In genomic region chr2:8684885-8685696, GRCh38 we compare ENCODE assay signal across 8 cellular contexts. TPM values are rescaled to one million over a fixed set of nuclear protein-coding genes. Genes with fewer than 3 reads are reported as not detected.
DNase-seq lines count a peak whose midpoint lies in the region; ATAC-seq, FAIRE-seq and TF ChIP-seq lines count a peak whose summit lies in the region.

No MANE protein-coding gene starts in this region.

- ATAC-seq in GM21381 (IDR thresholded peaks at IDR 0.05; ENCODE audit: unreplicated experiment) (peak; percentile 3), GM21515 (IDR thresholded peaks at IDR 0.05; ENCODE audit: unreplicated experiment) (no peak)

- peaks cover 0 to 22% (median 12%) of the 10 kb centered on the region in 4 experiments; a peak in 5 of 7 replicates for H3K27me3 ChIP-seq in H1 (replicated peaks in 1 of 4; ENCODE audit: control insufficient read depth in 3 of 4, extremely low read depth in 1 of 4, insufficient read depth in 3 of 4, low read length in 3 of 4)

- H3K36me3 Mint-ChIP-seq in activated CD4-positive, alpha-beta memory T cell treated with anti-CD3 and anti-CD28 coated beads, Interleukin-2, amount 10 ng/mL, durations not matched to agents 7 days and 5 days (ENCODE audit: low read depth): peaks cover 32% of the 10 kb centered on the region
- peaks cover 21% of the 10 kb centered on the region for H3K36me3 Mint-ChIP-seq in mesothelial cell of epicardium

- peak overlapping the region; percentile 46 for H4K91ac ChIP-seq in H1 (replicated peaks; ENCODE audit: insufficient read length, low read length)

- WGBS in H1 (ENCODE audit: extremely low coverage in 1 of 2, insufficient coverage in 1 of 2, insufficient read length in 1 of 2, insufficient replicate concordance in 2 of 2, low coverage in 1 of 2, low lambda C conversion rate in 2 of 2, missing lambda C conversion rate in 1 of 2), 2 experiments: 4% methylated on average over 18 of the region's 87 CpGs; no CpG with 5 or more reads in 1 of the 2 experiments

- peaks cover 0 to 7% (median 0%) of the 10 kb centered on the region in 4 experiments; a peak in 2 of 8 replicates for H3K36me3 ChIP-seq in H1 (ENCODE audit: control insufficient read depth in 2 of 4, insufficient read depth in 4 of 4, low read length in 3 of 4)

- peak overlapping the region; percentile 96 for H3K4me3 Mint-ChIP-seq in activated CD4-positive, alpha-beta memory T cell treated with anti-CD3 and anti-CD28 coated beads, Interleukin-2, amount 10 ng/mL, durations not matched to agents 7 days and 5 days
- peak overlapping the region; percentile 100 for H3K4me3 Mint-ChIP-seq in mesothelial cell of epicardium

- peak; percentile 58 to 66; a peak in 2 of 3 replicates for TF ChIP-seq POLR2A in H1 (IDR thresholded peaks at IDR 0.05; ENCODE audit: control extremely low read depth in 1 of 2, low read depth in 2 of 2, low read length in 2 of 2)

- no peak overlapping the region for H3K27ac ChIP-seq in H1 (ENCODE audit: low read depth, low read length)

- no peak for TF ChIP-seq EP300 in H1 (IDR thresholded peaks at IDR 0.05; ENCODE audit: borderline replicate concordance in 1 of 2, low read depth in 2 of 2, low read length in 2 of 2)

- no peaks in the 10 kb centered on the region for H3K9me3 Mint-ChIP-seq in activated CD4-positive, alpha-beta memory T cell treated with anti-CD3 and anti-CD28 coated beads, Interleukin-2, amount 10 ng/mL, durations not matched to agents 7 days and 5 days
- H3K9me3 Mint-ChIP-seq in mesothelial cell of epicardium: peaks cover 3% of the 10 kb centered on the region

- no peak overlapping the region for H3K14ac ChIP-seq in H1 (ENCODE audit: insufficient read length)

- peak overlapping the region; percentile 86; the same call in 1 of the 2 replicates for H4K8ac ChIP-seq in H1 (ENCODE audit: extremely low read depth, insufficient read depth, low read length)

- H2BK120ac ChIP-seq in H1 (replicated peaks; ENCODE audit: low read depth, low read length): no peak overlapping the region

- no peaks in the 10 kb centered on the region for H3K9me3 ChIP-seq in H1 (ENCODE audit: insufficient read depth in 2 of 2, low read depth in 1 of 2, low read length in 1 of 2)

- no peak overlapping the region for H3K23ac ChIP-seq in H1 (ENCODE audit: insufficient read length)

- no peak overlapping the region for H4K5ac ChIP-seq in H1 (ENCODE audit: insufficient read length, low read depth, low read length)

- TF ChIP-seq RAD21 in H1 (IDR thresholded peaks at IDR 0.05 in 1 of 2, conservative IDR thresholded peaks at IDR 0.05 in 1 of 2; ENCODE audit: low read depth in 2 of 2, low read length in 2 of 2): peak in 1 of 2 experiments; percentile 12; a peak in 2 of 4 replicates

- H3K9ac ChIP-seq in H1 (replicated peaks in 1 of 4; ENCODE audit: extremely low read depth in 1 of 4, low read depth in 3 of 4, low read length in 3 of 4): no peak overlapping the region; a peak in 1 of 7 replicates

- H2BK12ac ChIP-seq in H1 (ENCODE audit: low read depth, low read length): no peak overlapping the region

- H3K23me2 ChIP-seq in H1 (ENCODE audit: low read depth, low read length): peaks cover 21% of the 10 kb centered on the region

- H3K79me2 ChIP-seq in H1 (ENCODE audit: control insufficient read depth in 1 of 2, insufficient read depth in 2 of 2, low read length in 2 of 2): peaks cover 3 to 17% of the 10 kb centered on the region in 2 experiments; a peak in 3 of 4 replicates

- H3K4me3 ChIP-seq in H1 (ENCODE audit: extremely low read depth in 1 of 4, insufficient read depth in 2 of 4, low read depth in 3 of 4, low read length in 4 of 4): peak overlapping the region; percentile 24 to 79 (median 48)

- no peak overlapping the region for H2BK5ac ChIP-seq in H1 (ENCODE audit: low read depth, low read length)

- peak overlapping the region; percentile 70 to 97 for H3K4me2 ChIP-seq in H1 (ENCODE audit: insufficient read depth in 1 of 2, low read depth in 2 of 2, low read length in 2 of 2)

- H3K4me1 ChIP-seq in H1 (replicated peaks in 1 of 4; ENCODE audit: control insufficient read depth in 3 of 4, insufficient read depth in 4 of 4, low read length in 3 of 4): peaks cover 0 to 11% (median 7%) of the 10 kb centered on the region in 4 experiments; a peak in 6 of 7 replicates

- POLR2A ChIA-PET in activated CD4-positive, alpha-beta memory T cell treated with anti-CD3 and anti-CD28 coated beads, Interleukin-2, amount 10 ng/mL, durations not matched to agents 7 days and 5 days (lab: Charles Lee): interaction anchor here (0.8 to 1.8 kb wide), 29 partner anchors 97 to 1257 kb away, joined by 3 to 38 read pairs (median 4); no protein-coding TSS in a partner anchor
- POLR2A ChIA-PET in H1 (lab: Charles Lee; ENCODE audit: partially characterized antibody): interaction anchor here (0.5 to 1.2 kb wide), 8 partner anchors 17 to 806 kb away, joined by 3 to 4 read pairs (median 3); no protein-coding TSS in a partner anchor

- peaks cover 10 to 11% of the 10 kb centered on the region in 2 experiments for H4K20me1 ChIP-seq in H1 (replicated peaks in 1 of 2; ENCODE audit: control insufficient read depth in 1 of 2, insufficient read depth in 2 of 2, low read length in 2 of 2)

- H2BK20ac ChIP-seq in H1 (ENCODE audit: low read length): no peak overlapping the region

- no peaks in the 10 kb centered on the region for H3K79me1 ChIP-seq in H1 (ENCODE audit: low read depth, low read length)

- H3K4ac ChIP-seq in H1 (replicated peaks; ENCODE audit: insufficient read length, low read depth, low read length): no peak overlapping the region

- H3K18ac ChIP-seq in H1 (ENCODE audit: extremely low read depth, low read length): no peak overlapping the region; the same call in 1 of the 2 replicates

- TF ChIP-seq CTCF in H1 (IDR thresholded peaks at IDR 0.05; ENCODE audit: control extremely low read depth in 1 of 3, insufficient read depth in 1 of 3, low read depth in 1 of 3, low read length in 3 of 3) (no peak), mesothelial cell of epicardium (IDR thresholded peaks at IDR 0.05; ENCODE audit: unreplicated experiment) (no peak)

- no peak overlapping the region for H2BK15ac ChIP-seq in H1 (ENCODE audit: low read length)

- no peak for FAIRE-seq in H1 (lab: Jason Lieb, UNC)

- H3K27ac Mint-ChIP-seq in activated CD4-positive, alpha-beta memory T cell treated with anti-CD3 and anti-CD28 coated beads, Interleukin-2, amount 10 ng/mL, durations not matched to agents 7 days and 5 days: peak overlapping the region; percentile 96
- H3K27ac Mint-ChIP-seq in mesothelial cell of epicardium: peak overlapping the region; percentile 98

- H2AK5ac ChIP-seq in H1 (ENCODE audit: low read depth, low read length): no peak overlapping the region

- H2AFZ ChIP-seq in H1 (ENCODE audit: low read length): no peak overlapping the region

- CTCF ChIA-PET in activated CD4-positive, alpha-beta memory T cell treated with anti-CD3 and anti-CD28 coated beads, Interleukin-2, amount 10 ng/mL, durations not matched to agents 7 days and 5 days (lab: Charles Lee): interaction anchor here (0.9 to 1.5 kb wide), 6 partner anchors 140 to 1257 kb away, joined by 3 to 12 read pairs (median 5); no protein-coding TSS in a partner anchor
- CTCF ChIA-PET in H1 (lab: Charles Lee; ENCODE audit: partially characterized antibody): interaction anchor here (0.5 to 1.3 kb wide), 3 partner anchors 94 to 528 kb away, joined by 3 to 4 read pairs (median 3); no protein-coding TSS in a partner anchor

- peaks cover 10% of the 10 kb centered on the region for H3K4me1 Mint-ChIP-seq in activated CD4-positive, alpha-beta memory T cell treated with anti-CD3 and anti-CD28 coated beads, Interleukin-2, amount 10 ng/mL, durations not matched to agents 7 days and 5 days
- H3K4me1 Mint-ChIP-seq in mesothelial cell of epicardium: peaks cover 17% of the 10 kb centered on the region

- no peak overlapping the region for H3K56ac ChIP-seq in H1 (replicated peaks; ENCODE audit: insufficient read length, low read depth, low read length)

- H3K27me3 Mint-ChIP-seq in activated CD4-positive, alpha-beta memory T cell treated with anti-CD3 and anti-CD28 coated beads, Interleukin-2, amount 10 ng/mL, durations not matched to agents 7 days and 5 days: peaks cover 5% of the 10 kb centered on the region
- no peaks in the 10 kb centered on the region for H3K27me3 Mint-ChIP-seq in mesothelial cell of epicardium (ENCODE audit: low read depth)

- DNase-seq in AML-193 (lab: John Stamatoyannopoulos, UW): peak; percentile 24 to 30
- peak; percentile 73 for DNase-seq in NCI-H2171 (lab: John Stamatoyannopoulos, UW)
- DNase-seq in activated CD4-positive, alpha-beta memory T cell treated with anti-CD3 and anti-CD28 coated beads, Interleukin-2, amount 10 ng/mL, durations not matched to agents 7 days and 5 days: peak; percentile 68
- peak in 1 of 2 experiments; percentile 80 for DNase-seq in H1 (ENCODE audit: low read depth in 1 of 2, low spot score in 2 of 2)
- peak; percentile 48 to 73 for DNase-seq in mesothelial cell of epicardium (ENCODE audit: low spot score in 2 of 2, unreplicated experiment in 2 of 2)
- DNase-seq in stimulated activated naive CD4-positive, alpha-beta T cell (lab: John Stamatoyannopoulos, UW): peak in 5 of 6 experiments; percentile 3 to 69 (median 29)

TF ChIP-seq in H1, 55 proteins besides CTCF, POLR2A, EP300 and RAD21 (continues in another document):
- TF ChIP-seq TEAD4 (IDR thresholded peaks at IDR 0.05; ENCODE audit: low read depth, low read length) (no peak), KDM4A (IDR thresholded peaks at IDR 0.05; ENCODE audit: low read depth, low read length, severe bottlenecking) (peak; percentile 92), NANOG (IDR thresholded peaks at IDR 0.05; ENCODE audit: insufficient read depth, low read depth, low read length, poor library complexity, severe bottlenecking) (no peak), ATF3 (IDR thresholded peaks at IDR 0.05; ENCODE audit: insufficient read depth, low read depth, low read length) (no peak), CEBPB (IDR thresholded peaks at IDR 0.05; ENCODE audit: low read depth, low read length) (no peak)

RNA-seq across cellular contexts. Expression of gene ID2, which starts 3.2 kb away (rescaled TPM):
- total RNA-seq in activated CD4-positive, alpha-beta memory T cell treated with anti-CD3 and anti-CD28 coated beads, Interleukin-2, amount 10 ng/mL, durations not matched to agents 7 days and 5 days: 100 to 1,000 TPM; 299 to 324 TPM
- 36.7 and 37.1 TPM in 2 replicates for total RNA-seq in H1 (2021; fragmentation: NEBNext Ultra II Directional; extraction: Animal tissue kit (Norgen Biotek cat#: 25700))
- polyA plus RNA-seq in H1 (2011; rRNA removed): 163 and 214 TPM in 2 replicates
- 163 TPM for polyA plus RNA-seq in H1 (2011; cell fraction: cytosol; rRNA removed)
- polyA plus RNA-seq in H1 (2011; cell fraction: nucleus; rRNA removed): 221 TPM
- 58.1 to 89.9 TPM (median 65.4 TPM) in 4 replicates for polyA plus RNA-seq in H1 (2012, experiment 1 of 2)
- 43.9 TPM for polyA plus RNA-seq in H1 (2012, experiment 2 of 2)
- 21.4 TPM for polyA plus RNA-seq in H1 (2013, experiment 1 of 2)
- 22.4 TPM for polyA plus RNA-seq in H1 (2013, experiment 2 of 2)
- polyA minus RNA-seq in H1 (2011; rRNA and poly(A)+ RNA removed): 89.2 and 91.6 TPM in 2 replicates
- 52.3 TPM for polyA minus RNA-seq in H1 (2011; cell fraction: cytosol; rRNA and poly(A)+ RNA removed)
- 89.9 TPM for polyA minus RNA-seq in H1 (2011; cell fraction: nucleus; rRNA and poly(A)+ RNA removed)
- 231 to 240 TPM (median 239 TPM) in 3 replicates for total RNA-seq in mesothelial cell of epicardium
